Comparison of ENCODE assay signal across 1 cellular context in the genomic region with DNA sequence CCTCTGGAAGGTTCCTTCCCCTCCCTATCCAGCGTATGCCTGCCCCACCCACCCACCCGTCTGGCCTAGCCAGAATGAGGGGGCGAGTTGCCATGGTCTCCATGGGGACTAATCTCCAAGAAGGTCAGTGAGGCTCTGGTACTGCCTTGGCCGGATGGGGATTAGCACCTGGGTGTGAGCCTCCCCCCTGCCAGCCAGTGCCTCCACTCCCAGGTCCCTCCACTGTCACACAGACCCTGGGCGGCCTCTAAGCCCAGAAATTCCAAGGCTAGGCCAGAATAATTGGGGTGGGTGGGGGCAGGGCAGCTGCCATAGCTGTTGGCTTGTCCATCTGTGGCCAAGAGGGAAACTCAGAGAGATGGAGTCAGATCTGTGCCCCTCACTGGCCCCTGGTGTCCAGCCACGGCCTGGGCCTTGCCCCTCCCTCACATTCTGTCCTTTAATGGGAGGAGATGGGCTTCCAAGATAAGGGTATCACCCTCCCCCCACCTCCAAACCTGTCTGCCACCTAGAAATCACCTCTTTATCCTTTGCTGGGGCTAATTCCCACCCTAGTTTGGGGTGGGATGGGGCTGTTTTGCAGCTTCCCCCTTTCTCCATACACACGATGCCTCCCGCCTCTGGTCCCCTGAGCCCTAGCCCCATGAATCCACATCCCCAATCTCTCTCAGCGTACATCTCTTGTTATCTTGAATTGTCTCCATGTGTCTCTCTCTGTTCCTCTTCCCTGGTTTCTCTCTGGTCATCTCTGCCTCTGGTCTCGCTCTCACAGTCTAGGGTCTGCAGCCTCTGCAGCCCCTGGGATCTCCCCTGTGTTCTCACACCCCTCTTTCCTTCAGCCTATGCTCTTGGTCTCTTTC.
TF ChIP-seq lines count a peak whose summit lies in the region.

No MANE protein-coding gene starts in this region.

TF ChIP-seq in SK-N-SH treated with all-trans-retinoic acid at 6 μM for 48 hours, 23 proteins besides CTCF, POLR2A, EP300 and RAD21:
- TF ChIP-seq ZC3H10 (CRISPR knock-in tag; IDR thresholded peaks at IDR 0.05) (no peak), ZNF70 (CRISPR knock-in tag; IDR thresholded peaks at IDR 0.05) (peak; percentile 80)
